In the genomic region with DNA sequence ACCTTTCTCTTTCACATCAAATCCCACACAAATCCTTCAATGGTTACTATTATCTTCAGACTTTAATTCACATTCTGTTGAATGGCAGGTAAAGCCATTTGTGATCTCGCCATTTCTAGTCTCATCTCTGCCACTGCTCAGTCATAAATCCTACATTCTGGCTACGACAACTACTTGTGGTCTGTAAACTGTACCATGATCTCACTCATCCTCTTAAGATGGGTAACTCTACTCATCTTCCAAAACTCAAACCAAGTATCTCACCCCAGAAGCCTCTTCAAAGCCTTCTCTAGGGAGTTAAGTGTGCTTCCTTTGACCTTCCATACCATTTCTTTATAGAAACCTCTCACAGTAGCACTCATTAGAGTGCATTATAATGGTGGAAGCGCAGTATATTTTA, we compare ENCODE assay signal across 18 cellular contexts.
A peak's percentile ranks its signal among the peaks of the same experiment; 100 is the strongest.
DNase-seq lines count a peak whose midpoint lies in the region; ATAC-seq and TF ChIP-seq lines count a peak whose summit lies in the region.
"Had no signal": no experiment of that assay in that cellular context is flagged by ENCODE, and none has a peak within 500 bp of the region (broad histone marks: within the 10 kb centered on the region; RNA-seq: fewer than 3 reads in every experiment).

No MANE protein-coding gene starts in this region.

- H3K36me3 ChIP-seq in cardiac muscle cell: peaks cover 2% of the 10 kb centered on the region
- H3K36me3 ChIP-seq in heart right ventricle: peaks cover 0 to 31% (median 10%) of the 10 kb centered on the region in 9 donors
- no peaks in the 10 kb centered on the region for H3K36me3 ChIP-seq in CD8-positive, alpha-beta memory T cell (ENCODE audit: insufficient read depth, low read length)
- H3K36me3 ChIP-seq: HAP-1 had no signal

- no peak overlapping the region for H3K27ac Mint-ChIP-seq in activated CD4-positive, alpha-beta T cell treated with anti-CD3 and anti-CD28 coated beads for 36 hours
- H3K27ac Mint-ChIP-seq in activated CD4-positive, alpha-beta T cell treated with anti-CD3 and anti-CD28 coated beads, Interleukin-2, amount 10 ng/mL, durations not matched to agents 24 days and 14 days: no peak overlapping the region
- H3K27ac Mint-ChIP-seq in CD8-positive, alpha-beta memory T cell: no peak overlapping the region
- H3K27ac Mint-ChIP-seq: CD14-positive monocyte had no signal

- H3K4me3 ChIP-seq in cardiac muscle cell (no peak overlapping the region), heart right ventricle (no peak overlapping the region)
- no peak overlapping the region for H3K4me3 ChIP-seq in CD8-positive, alpha-beta memory T cell (ENCODE audit: low read length)
- H3K4me3 ChIP-seq: BLaER1, GM23248, HAP-1 had no signal

- CTCF ChIA-PET in activated CD4-positive, alpha-beta T cell treated with anti-CD3 and anti-CD28 coated beads for 36 hours (lab: Charles Lee): no interaction called here
- CTCF ChIA-PET in CD8-positive, alpha-beta memory T cell (lab: Charles Lee): no interaction called here

- TF ChIP-seq CTCF in cardiac muscle cell (IDR thresholded peaks at IDR 0.05; ENCODE audit: low read depth, low read length) (no peak), heart right ventricle (IDR thresholded peaks at IDR 0.05) (no peak), GM20000 (IDR thresholded peaks at IDR 0.05; ENCODE audit: extremely low read depth, missing control alignments) (no peak)

- intact Hi-C loops in activated CD4-positive, alpha-beta T cell treated with anti-CD3 and anti-CD28 coated beads for 36 hours (cut with DNase I, micrococcal nuclease): no loop called here
- intact Hi-C loops in activated CD4-positive, alpha-beta T cell treated with anti-CD3 and anti-CD28 coated beads, Interleukin-2, amount 10 ng/mL, durations not matched to agents 24 days and 14 days (cut with micrococcal nuclease): no loop called here
- intact Hi-C loops in heart right ventricle (cut with DNase I): no loop called here

- H3K9me3 Mint-ChIP-seq in activated CD4-positive, alpha-beta T cell treated with anti-CD3 and anti-CD28 coated beads for 36 hours (ENCODE audit: low read depth): no peaks in the 10 kb centered on the region
- no peaks in the 10 kb centered on the region for H3K9me3 Mint-ChIP-seq in activated CD4-positive, alpha-beta T cell treated with anti-CD3 and anti-CD28 coated beads, Interleukin-2, amount 10 ng/mL, durations not matched to agents 24 days and 14 days
- no peaks in the 10 kb centered on the region for H3K9me3 Mint-ChIP-seq in CD8-positive, alpha-beta memory T cell

- ATAC-seq in activated CD4-positive, alpha-beta T cell treated with anti-CD3 and anti-CD28 coated beads for 36 hours: peak; percentile 81
- ATAC-seq in heart right ventricle: no peak
- peak; percentile 71 for ATAC-seq in stimulated activated naive CD8-positive, alpha-beta T cell treated with anti-CD3 and anti-CD28 coated beads, Interleukin-15, Interleukin-2, amounts not matched to agents 100 U/mL and 50 U/mL, for 24 hours

- POLR2A ChIA-PET in activated CD4-positive, alpha-beta T cell treated with anti-CD3 and anti-CD28 coated beads for 36 hours (lab: Charles Lee): no interaction called here
- POLR2A ChIA-PET in CD8-positive, alpha-beta memory T cell (lab: Charles Lee): no interaction called here

- peaks cover 7% of the 10 kb centered on the region for H3K4me1 Mint-ChIP-seq in activated CD4-positive, alpha-beta T cell treated with anti-CD3 and anti-CD28 coated beads for 36 hours
- H3K4me1 Mint-ChIP-seq in activated CD4-positive, alpha-beta T cell treated with anti-CD3 and anti-CD28 coated beads, Interleukin-2, amount 10 ng/mL, durations not matched to agents 24 days and 14 days: no peaks in the 10 kb centered on the region
- peaks cover 0 to 4% (median 0%) of the 10 kb centered on the region in 3 donors for H3K4me1 Mint-ChIP-seq in CD8-positive, alpha-beta memory T cell
- H3K4me1 Mint-ChIP-seq: CD14-positive monocyte; CD4-positive, alpha-beta memory T cell had no signal

- no peak overlapping the region for H3K4me3 Mint-ChIP-seq in activated CD4-positive, alpha-beta T cell treated with anti-CD3 and anti-CD28 coated beads for 36 hours
- H3K4me3 Mint-ChIP-seq in activated CD4-positive, alpha-beta T cell treated with anti-CD3 and anti-CD28 coated beads, Interleukin-2, amount 10 ng/mL, durations not matched to agents 24 days and 14 days: no peak overlapping the region
- no peak overlapping the region for H3K4me3 Mint-ChIP-seq in CD8-positive, alpha-beta memory T cell
- H3K4me3 Mint-ChIP-seq: CD14-positive monocyte; CD4-positive, alpha-beta memory T cell had no signal

- H3K27me3 ChIP-seq in cardiac muscle cell (no peaks in the 10 kb centered on the region), heart right ventricle (no peaks in the 10 kb centered on the region)
- H3K27me3 ChIP-seq in CD8-positive, alpha-beta memory T cell (ENCODE audit: insufficient read depth, low read length, poor library complexity, severe bottlenecking): no peaks in the 10 kb centered on the region
- H3K27me3 ChIP-seq: BLaER1 had no signal

- H3K9me3 ChIP-seq in cardiac muscle cell (ENCODE audit: low read depth) (no peaks in the 10 kb centered on the region), heart right ventricle (no peaks in the 10 kb centered on the region)
- no peaks in the 10 kb centered on the region for H3K9me3 ChIP-seq in CD8-positive, alpha-beta memory T cell (ENCODE audit: low read length)
- H3K9me3 ChIP-seq: BLaER1, HAP-1 had no signal

- DNase-seq in activated CD4-positive, alpha-beta T cell treated with anti-CD3 and anti-CD28 coated beads for 36 hours: no peak
- DNase-seq in activated CD4-positive, alpha-beta T cell treated with anti-CD3 and anti-CD28 coated beads, Interleukin-2, amount 10 ng/mL, durations not matched to agents 24 days and 14 days: no peak
- DNase-seq in cardiac muscle cell (ENCODE audit: low read depth in 1 of 2, low spot score in 1 of 2) (no peak), heart right ventricle (no peak), GM20000 (ENCODE audit: low spot score) (no peak)
- DNase-seq in stimulated activated naive CD8-positive, alpha-beta T cell treated with anti-CD3 and anti-CD28 coated beads, Interleukin-15, Interleukin-2, amounts not matched to agents 100 U/mL and 50 U/mL, for 24 hours: no peak
- DNase-seq in CD8-positive, alpha-beta memory T cell: no peak
- DNase-seq: 8988T; Calu3; CD4-positive, alpha-beta memory T cell; DMS79 treated with DMSO at 0.1 percent for 48 hours; GF-D8; GM23248; IMR-90 had no signal

- H3K4me1 ChIP-seq in cardiac muscle cell (ENCODE audit: low read depth): peaks cover 6% of the 10 kb centered on the region
- no peaks in the 10 kb centered on the region for H3K4me1 ChIP-seq in heart right ventricle
- H3K4me1 ChIP-seq in CD8-positive, alpha-beta memory T cell (ENCODE audit: insufficient read depth, low read length): no peaks in the 10 kb centered on the region
- H3K4me1 ChIP-seq: BLaER1, HAP-1 had no signal

- H3K27ac ChIP-seq in cardiac muscle cell: peak overlapping the region; percentile 21
- H3K27ac ChIP-seq in heart right ventricle: no peak overlapping the region
- H3K27ac ChIP-seq in CD8-positive, alpha-beta memory T cell (ENCODE audit: low read depth, low read length): no peak overlapping the region
- H3K27ac ChIP-seq: BLaER1, GM23248, HL-60 had no signal

- H3K27me3 Mint-ChIP-seq in activated CD4-positive, alpha-beta T cell treated with anti-CD3 and anti-CD28 coated beads for 36 hours: no peaks in the 10 kb centered on the region
- H3K27me3 Mint-ChIP-seq in activated CD4-positive, alpha-beta T cell treated with anti-CD3 and anti-CD28 coated beads, Interleukin-2, amount 10 ng/mL, durations not matched to agents 24 days and 14 days: no peaks in the 10 kb centered on the region
- H3K27me3 Mint-ChIP-seq in CD8-positive, alpha-beta memory T cell: no peaks in the 10 kb centered on the region
- H3K27me3 Mint-ChIP-seq: CD4-positive, alpha-beta memory T cell had no signal

- H3K36me3 Mint-ChIP-seq in activated CD4-positive, alpha-beta T cell treated with anti-CD3 and anti-CD28 coated beads for 36 hours (ENCODE audit: low read depth): peaks cover 6% of the 10 kb centered on the region
- peaks cover 6% of the 10 kb centered on the region for H3K36me3 Mint-ChIP-seq in activated CD4-positive, alpha-beta T cell treated with anti-CD3 and anti-CD28 coated beads, Interleukin-2, amount 10 ng/mL, durations not matched to agents 24 days and 14 days (ENCODE audit: low read depth)
- peaks cover 8 to 19% (median 17%) of the 10 kb centered on the region in 3 donors for H3K36me3 Mint-ChIP-seq in CD8-positive, alpha-beta memory T cell

- 99 to 100% methylated on average over 3 of the region's 3 CpGs for WGBS in heart right ventricle, 2 donors

Comparison
In these comparisons a context has a peak if more than half of its experiments do, and no peak if none do; other contexts are left out.
1. ATAC-seq: peak in activated CD4-positive, alpha-beta T cell treated with anti-CD3 and anti-CD28 coated beads for 36 hours (single experiment) and stimulated activated naive CD8-positive, alpha-beta T cell treated with anti-CD3 and anti-CD28 coated beads, Interleukin-15, Interleukin-2, amounts not matched to agents 100 U/mL and 50 U/mL, for 24 hours (single experiment); none in heart right ventricle (0 of 8).